36 cellular contexts compared by ENCODE assay signal in genomic region chr1:17692645-17693044, GRCh38.
"Had no signal": no experiment of that assay in that cellular context is flagged by ENCODE, and none has a peak within 500 bp of the region (broad histone marks: within the 10 kb centered on the region; RNA-seq: fewer than 3 reads in every experiment).

No MANE protein-coding gene starts in this region.

- H3K27me3 ChIP-seq: brain microvascular endothelial cell, Peyer's patch had no signal

- H3K4me1 ChIP-seq: Peyer's patch had no signal

- H3K9ac ChIP-seq: KMS-11 had no signal

- H3K4me3 ChIP-seq: Peyer's patch had no signal

- H3K36me3 ChIP-seq: brain microvascular endothelial cell had no signal

- H3K4me2 ChIP-seq: KMS-11 had no signal

- H3K27ac ChIP-seq: brain microvascular endothelial cell, KMS-11, Peyer's patch, VCaP had no signal

- H3K9me3 ChIP-seq: Peyer's patch had no signal

- DNase-seq: activated B cell treated with CpG ODN at 0.5 μM for 24 hours; activated CD4-positive, alpha-beta T cell treated with anti-CD3 and anti-CD28 coated beads for 1 hour; activated CD4-positive, alpha-beta T cell treated with anti-CD3 and anti-CD28 coated beads, Interleukin-2, amount 10 ng/mL, durations not matched to agents 24 days and 14 days; activated CD4-positive, alpha-beta T cell treated with anti-CD3 and anti-CD28 coated beads, Interleukin-2, amount 50 U/mL, for 48 hours; activated CD8-positive, alpha-beta T cell treated with anti-CD3 and anti-CD28 coated beads, Interleukin-2, amount 10 ng/mL, durations not matched to agents 7 days and 5 days; activated effector memory CD4-positive, alpha-beta T cell treated with Interleukin-2 at 50 U/mL for 16 hours; activated naive CD4-positive, alpha-beta T cell treated with anti-CD3 and anti-CD28 coated beads, Interleukin-2, amount 10 ng/mL, durations not matched to agents 7 days and 5 days; activated naive CD8-positive, alpha-beta T cell treated with anti-CD3 and anti-CD28 coated beads, Interleukin-2, amount 50 U/mL, for 24 hours; activated T-cell treated with anti-CD3 and anti-CD28 coated beads, Interleukin-2, amount 50 U/mL, for 24 hours; anterior cingulate cortex; brain microvascular endothelial cell; central memory CD4-positive, alpha-beta T cell; MM.1S; MV-4-11; NCI-H1092 treated with DMSO at 0.1 percent for 48 hours; NCI-H1417; NCI-H146; NCI-H187; NCI-H2029 treated with DMSO at 0.1 percent for 48 hours; NCI-H2107; NCI-H2171; NCI-H2227 treated with DMSO at 0.1 percent for 48 hours; NCI-H446 treated with DMSO at 0.1 percent for 48 hours; NCI-H526; NCI-H748 treated with DMSO at 0.1 percent for 48 hours; NK-92 treated with Interleukin-12 subunit alpha and Interleukin-12 subunit beta, amount 100 ng/mL, for 24 hours; PC-3; Peyer's patch; RPMI8226; SW 1271; T-helper 1 cell; T-helper 2 cell; T-helper 9 cell had no signal

- ATAC-seq: activated CD8-positive, alpha-beta T cell treated with anti-CD3 and anti-CD28 coated beads, Interleukin-2, amount 10 ng/mL, durations not matched to agents 7 days and 5 days; activated naive CD8-positive, alpha-beta T cell treated with anti-CD3 and anti-CD28 coated beads, Interleukin-2, amount 50 U/mL, for 24 hours; PC-3; Right ventricle myocardium inferior had no signal
